In the genomic region with DNA sequence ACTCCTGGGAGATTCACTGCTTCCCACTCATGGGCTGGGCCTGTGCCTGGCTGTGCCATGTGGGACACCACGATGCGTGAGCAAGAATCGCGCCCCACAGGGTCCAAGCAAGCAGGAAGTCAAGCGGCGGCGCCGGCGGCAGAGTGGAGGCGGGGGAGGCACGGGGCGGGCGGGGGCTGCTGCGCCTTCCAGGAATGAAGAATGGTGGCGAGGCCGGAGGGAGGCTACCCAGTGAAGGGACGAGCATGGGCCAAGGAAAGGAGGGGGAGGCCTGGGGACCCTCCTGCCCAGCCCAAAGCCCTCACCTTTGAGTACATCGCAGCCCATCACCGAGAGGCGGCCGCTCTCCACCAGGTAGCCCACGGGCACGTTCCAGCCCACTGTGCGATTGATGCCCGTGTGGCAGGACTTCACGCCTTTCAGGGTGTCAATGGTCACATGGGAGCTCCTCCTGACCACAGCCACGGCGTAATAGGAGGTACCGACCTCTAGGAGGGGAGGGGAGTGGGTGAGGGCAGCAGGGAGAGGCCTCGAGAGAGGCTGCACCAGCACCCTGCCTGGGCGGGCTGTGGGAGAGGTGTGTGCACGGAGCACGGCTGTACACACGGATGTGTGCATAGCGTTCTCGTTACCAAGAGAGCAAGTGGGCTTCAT, we compare ENCODE assay signal across 15 cellular contexts. TPM values are rescaled to one million over a fixed set of nuclear protein-coding genes. Genes with fewer than 3 reads are reported as not detected.
DNase-seq lines count a peak whose midpoint lies in the region; ATAC-seq, FAIRE-seq and TF ChIP-seq lines count a peak whose summit lies in the region.
"Had no signal": no experiment of that assay in that cellular context is flagged by ENCODE, and none has a peak within 500 bp of the region (broad histone marks: within the 10 kb centered on the region; RNA-seq: fewer than 3 reads in every experiment).

No MANE protein-coding gene starts in this region.

- no peak for FAIRE-seq in D721Med (lab: Jason Lieb, UNC)
- FAIRE-seq: endometrium, pancreas had no signal

- intact Hi-C loops in activated naive CD4-positive, alpha-beta T cell treated with anti-CD3 and anti-CD28 coated beads for 36 hours (cut with micrococcal nuclease): no loop called here
- intact Hi-C loops in dendritic cell treated with granulocyte-macrophage colony-stimulating factor and Interleukin-4, amounts not matched to agents 40 ng/mL and 50 ng/mL, for 4 days (cut with micrococcal nuclease): no loop called here

- TF ChIP-seq CTCF in D721Med (IDR thresholded peaks at IDR 0.05; ENCODE audit: insufficient read depth, missing control alignments): no peak

- CTCF ChIA-PET in activated naive CD4-positive, alpha-beta T cell treated with anti-CD3 and anti-CD28 coated beads for 36 hours (lab: Charles Lee): no interaction called here

- peak overlapping the region; percentile 15 for H3K4me3 Mint-ChIP-seq in activated naive CD4-positive, alpha-beta T cell treated with anti-CD3 and anti-CD28 coated beads for 36 hours
- no peak overlapping the region for H3K4me3 Mint-ChIP-seq in dendritic cell treated with granulocyte-macrophage colony-stimulating factor and Interleukin-4, amounts not matched to agents 40 ng/mL and 50 ng/mL, for 4 days

- no peaks in the 10 kb centered on the region for H3K36me3 Mint-ChIP-seq in activated naive CD4-positive, alpha-beta T cell treated with anti-CD3 and anti-CD28 coated beads for 36 hours (ENCODE audit: low read depth)
- no peaks in the 10 kb centered on the region for H3K36me3 Mint-ChIP-seq in dendritic cell treated with granulocyte-macrophage colony-stimulating factor and Interleukin-4, amounts not matched to agents 40 ng/mL and 50 ng/mL, for 4 days (ENCODE audit: low read depth)

- no peak for DNase-seq in activated naive CD4-positive, alpha-beta T cell treated with anti-CD3 and anti-CD28 coated beads for 36 hours
- no peak for DNase-seq in activated naive CD4-positive, alpha-beta T cell treated with anti-CD3 and anti-CD28 coated beads, Interleukin-2, amount 50 U/mL, for 16 hours
- DNase-seq in stimulated activated CD8-positive, alpha-beta memory T cell treated with anti-CD3 and anti-CD28 coated beads, Interleukin-4, amount 100 ng/mL, for 48 hours: peak; percentile 24
- DNase-seq in D721Med (ENCODE audit: insufficient read length, low spot score) (no peak), NCI-H446 treated with DMSO at 0.1 percent for 48 hours (lab: John Stamatoyannopoulos, UW) (no peak)
- DNase-seq: body of pancreas, KG1, lower lobe of right lung, NCI-H226, pancreas had no signal

- ATAC-seq in HG03460 (IDR thresholded peaks at IDR 0.05; ENCODE audit: unreplicated experiment) (peak; percentile 3), HG03097 (IDR thresholded peaks at IDR 0.05; ENCODE audit: low FRiP score, unreplicated experiment) (no peak)
- ATAC-seq: heart left ventricle had no signal

- peaks cover 6% of the 10 kb centered on the region for H3K27me3 Mint-ChIP-seq in activated naive CD4-positive, alpha-beta T cell treated with anti-CD3 and anti-CD28 coated beads for 36 hours (ENCODE audit: low read depth)
- H3K27me3 Mint-ChIP-seq in dendritic cell treated with granulocyte-macrophage colony-stimulating factor and Interleukin-4, amounts not matched to agents 40 ng/mL and 50 ng/mL, for 4 days: peaks cover 51% of the 10 kb centered on the region

- H3K27ac Mint-ChIP-seq in activated naive CD4-positive, alpha-beta T cell treated with anti-CD3 and anti-CD28 coated beads for 36 hours: no peak overlapping the region
- H3K27ac Mint-ChIP-seq in dendritic cell treated with granulocyte-macrophage colony-stimulating factor and Interleukin-4, amounts not matched to agents 40 ng/mL and 50 ng/mL, for 4 days: peak overlapping the region; percentile 37

- no peaks in the 10 kb centered on the region for H3K9me3 Mint-ChIP-seq in activated naive CD4-positive, alpha-beta T cell treated with anti-CD3 and anti-CD28 coated beads for 36 hours
- no peaks in the 10 kb centered on the region for H3K9me3 Mint-ChIP-seq in dendritic cell treated with granulocyte-macrophage colony-stimulating factor and Interleukin-4, amounts not matched to agents 40 ng/mL and 50 ng/mL, for 4 days

- peaks cover 12% of the 10 kb centered on the region for H3K4me1 Mint-ChIP-seq in activated naive CD4-positive, alpha-beta T cell treated with anti-CD3 and anti-CD28 coated beads for 36 hours (ENCODE audit: low read depth)
- peaks cover 34% of the 10 kb centered on the region for H3K4me1 Mint-ChIP-seq in dendritic cell treated with granulocyte-macrophage colony-stimulating factor and Interleukin-4, amounts not matched to agents 40 ng/mL and 50 ng/mL, for 4 days (ENCODE audit: low read depth)

RNA-seq across cellular contexts. Expression of a gene that starts 5.5 kb away (rescaled TPM):
- total RNA-seq in activated naive CD4-positive, alpha-beta T cell treated with anti-CD3 and anti-CD28 coated beads for 36 hours: 1 to 10 TPM; 5.1 to 5.5 TPM

RNA-seq across cellular contexts. Expression of a gene that starts 55.5 kb away (rescaled TPM):
- total RNA-seq in activated naive CD4-positive, alpha-beta T cell treated with anti-CD3 and anti-CD28 coated beads for 36 hours: under 1 TPM; 0.12 to 0.26 TPM
